ENCODE assay signal across 14 cellular contexts in the genomic region with DNA sequence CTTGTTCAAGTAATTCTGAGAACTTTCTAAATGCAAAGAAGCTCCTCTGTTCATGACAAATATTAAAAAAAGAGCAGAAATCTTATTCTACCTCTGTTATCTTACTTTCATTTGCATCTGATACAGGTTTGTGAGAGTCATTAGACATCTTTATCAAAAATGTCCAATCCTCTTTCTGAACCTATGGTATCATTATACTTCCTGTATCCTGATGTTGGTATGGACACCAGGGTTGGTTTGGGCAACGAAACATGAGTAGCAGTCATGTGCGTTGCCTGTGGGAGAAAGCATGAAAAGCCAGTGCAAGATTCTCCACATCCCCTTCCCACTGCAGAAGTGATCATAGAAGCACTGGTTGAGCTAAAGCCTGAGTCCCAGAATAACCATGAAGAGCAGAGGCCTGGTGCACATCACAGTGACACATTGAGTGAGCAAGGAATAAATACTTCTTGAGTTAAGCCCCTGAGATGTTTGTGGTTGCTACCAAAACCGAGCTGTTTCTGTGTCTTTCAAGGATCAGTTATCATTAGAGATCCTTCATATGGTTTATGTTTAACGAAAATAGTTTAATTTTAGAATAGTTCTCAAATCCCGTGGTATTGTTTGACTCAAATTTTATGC.
DNase-seq lines count a peak whose midpoint lies in the region; ATAC-seq and TF ChIP-seq lines count a peak whose summit lies in the region.
"Had no signal": no experiment of that assay in that cellular context is flagged by ENCODE, and none has a peak within 500 bp of the region (broad histone marks: within the 10 kb centered on the region; RNA-seq: fewer than 3 reads in every experiment).

No MANE protein-coding gene starts in this region.

- H3K4me3 Mint-ChIP-seq in activated naive CD4-positive, alpha-beta T cell treated with anti-CD3 and anti-CD28 coated beads for 36 hours = no peak overlapping the region
- H3K4me3 Mint-ChIP-seq: activated T-cell treated with anti-CD3 and anti-CD28 coated beads, Interleukin-2, amount 50 U/mL, for 24 hours had no signal

- no peaks in the 10 kb centered on the region for H3K36me3 Mint-ChIP-seq in activated naive CD4-positive, alpha-beta T cell treated with anti-CD3 and anti-CD28 coated beads for 36 hours (ENCODE audit: low read depth)

- peak; percentile 7 for DNase-seq in GM10266 (ENCODE audit: extremely low spot score)
- no peak for DNase-seq in activated naive CD4-positive, alpha-beta T cell treated with anti-CD3 and anti-CD28 coated beads for 36 hours
- DNase-seq in stimulated activated CD4-positive, alpha-beta T cell treated with anti-CD3 and anti-CD28 coated beads, Interleukin-4, amount 100 ng/mL, for 24 hours = no peak
- no peak for DNase-seq in NCI-H128 (lab: John Stamatoyannopoulos, UW; ENCODE audit: unreplicated experiment)
- DNase-seq in H4 (ENCODE audit: low spot score) = no peak
- DNase-seq: ACHN; activated T-cell treated with anti-CD3 and anti-CD28 coated beads, Interleukin-2, amount 50 U/mL, for 24 hours; GF-D8; left lung; NCI-H146; PC-3 had no signal

- no peak overlapping the region for H3K27ac Mint-ChIP-seq in activated naive CD4-positive, alpha-beta T cell treated with anti-CD3 and anti-CD28 coated beads for 36 hours
- H3K27ac Mint-ChIP-seq: activated T-cell treated with anti-CD3 and anti-CD28 coated beads, Interleukin-2, amount 50 U/mL, for 24 hours had no signal

- peaks cover 12% of the 10 kb centered on the region for H3K27me3 Mint-ChIP-seq in activated naive CD4-positive, alpha-beta T cell treated with anti-CD3 and anti-CD28 coated beads for 36 hours (ENCODE audit: low read depth)

- ATAC-seq in GM19463 (IDR thresholded peaks at IDR 0.05; ENCODE audit: unreplicated experiment) (peak; percentile 97), HG02885 (IDR thresholded peaks at IDR 0.05; ENCODE audit: poor library complexity, unreplicated experiment) (peak; percentile 89), HG03571 (IDR thresholded peaks at IDR 0.05; ENCODE audit: unreplicated experiment) (peak; percentile 97)
- ATAC-seq: left lung, PC-3 had no signal

- no peaks in the 10 kb centered on the region for H3K9me3 Mint-ChIP-seq in activated naive CD4-positive, alpha-beta T cell treated with anti-CD3 and anti-CD28 coated beads for 36 hours
- H3K9me3 Mint-ChIP-seq: activated T-cell treated with anti-CD3 and anti-CD28 coated beads, Interleukin-2, amount 50 U/mL, for 24 hours had no signal

- intact Hi-C loops in activated naive CD4-positive, alpha-beta T cell treated with anti-CD3 and anti-CD28 coated beads for 36 hours (cut with micrococcal nuclease) = no loop called here

- CTCF ChIA-PET in activated naive CD4-positive, alpha-beta T cell treated with anti-CD3 and anti-CD28 coated beads for 36 hours (lab: Charles Lee) = no interaction called here

- no peak for TF ChIP-seq CTCF in GM10266 (IDR thresholded peaks at IDR 0.05; ENCODE audit: control insufficient read depth, insufficient read depth, low read depth, missing control alignments)

- no peaks in the 10 kb centered on the region for H3K4me1 Mint-ChIP-seq in activated naive CD4-positive, alpha-beta T cell treated with anti-CD3 and anti-CD28 coated beads for 36 hours (ENCODE audit: low read depth)
